ENCODE assay signal across 20 cellular contexts in the genomic region with DNA sequence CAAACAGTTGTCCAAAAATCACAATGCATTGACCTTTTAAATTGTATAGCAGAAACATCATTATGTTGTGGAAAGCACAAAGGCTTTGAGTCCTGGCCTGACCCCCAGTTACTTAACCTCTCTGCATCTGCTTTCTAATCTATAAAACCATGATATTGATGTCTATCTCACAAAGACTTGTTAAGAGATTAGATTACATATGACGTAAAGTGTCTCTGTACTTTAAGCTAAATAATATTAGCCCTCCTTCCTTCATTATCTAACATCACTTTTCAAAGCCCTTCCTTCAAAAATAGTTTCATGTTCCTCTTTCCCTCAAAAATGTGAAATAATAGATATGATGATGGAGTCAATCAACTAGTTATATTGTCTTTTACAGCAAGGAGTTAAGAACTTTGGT. TPM values are rescaled to one million over a fixed set of nuclear protein-coding genes. Genes with fewer than 3 reads are reported as not detected.
A peak's percentile ranks its signal among the peaks of the same experiment; 100 is the strongest.
DNase-seq lines count a peak whose midpoint lies in the region; ATAC-seq and TF ChIP-seq lines count a peak whose summit lies in the region.
"Had no signal": no experiment of that assay in that cellular context is flagged by ENCODE, and none has a peak within 500 bp of the region (broad histone marks: within the 10 kb centered on the region; RNA-seq: fewer than 3 reads in every experiment).

No MANE protein-coding gene starts in this region.

- H3K27ac ChIP-seq in SK-N-SH (ENCODE audit: low read depth in 2 of 2, low read length in 1 of 2) (peak overlapping the region in 1 of 2 experiments; percentile 94; a peak in 2 of 4 replicates), brain microvascular endothelial cell (peak overlapping the region; percentile 97)

- TF ChIP-seq CTCF in SK-N-SH (IDR thresholded peaks at IDR 0.05) = no peak
- TF ChIP-seq CTCF in brain microvascular endothelial cell (IDR thresholded peaks at IDR 0.05; ENCODE audit: low read depth, low read length, missing control alignments) = no peak

- in situ Hi-C loops in brain microvascular endothelial cell (cut with HindIII; ENCODE audit: low pct_ligation_motif_present, low sequenced_read_pairs) = no loop called here

- peaks cover 7 to 9% of the 10 kb centered on the region in 2 experiments; a peak in 1 of 4 replicates for H3K4me1 ChIP-seq in SK-N-SH (ENCODE audit: control insufficient read depth in 1 of 2, insufficient read depth in 2 of 2, low read depth in 1 of 2, low read length in 1 of 2)

- CTCF ChIA-PET in SK-N-SH (lab: Yijun Ruan, JAX) = interaction anchor here (0.7 kb wide), 1 partner anchor 668 kb away, joined by 3 read pairs; no protein-coding TSS in a partner anchor

- 50% methylated on average over 1 of the region's 1 CpG for WGBS in SK-N-SH (ENCODE audit: low lambda C conversion rate)

- no peaks in the 10 kb centered on the region for H3K9me3 ChIP-seq in SK-N-SH

- H3K36me3 ChIP-seq in SK-N-SH (replicated peaks in 1 of 2; ENCODE audit: control insufficient read depth in 1 of 2, insufficient read depth in 2 of 2, low read length in 1 of 2) (peaks cover under 1 to 18% of the 10 kb centered on the region in 2 experiments), brain microvascular endothelial cell (replicated peaks) (no peaks in the 10 kb centered on the region)

- no peak overlapping the region for H2AFZ ChIP-seq in SK-N-SH (ENCODE audit: low read depth)
- H2AFZ ChIP-seq: GM23338 had no signal

- TF ChIP-seq EP300 in SK-N-SH (IDR thresholded peaks at IDR 0.05; ENCODE audit: borderline replicate concordance in 1 of 2, low read depth in 1 of 2, low read length in 1 of 2) = no peak

- no peak for TF ChIP-seq RAD21 in SK-N-SH (IDR thresholded peaks at IDR 0.05; ENCODE audit: low read length)

- DNase-seq in SK-N-SH (no peak), brain microvascular endothelial cell (peak; percentile 20), lung microvascular endothelial cell (ENCODE audit: low read depth in 2 of 2) (peak; percentile 6 to 24), DMS79 treated with DMSO at 0.1 percent for 48 hours (lab: John Stamatoyannopoulos, UW) (no peak), NOMO-1 (lab: John Stamatoyannopoulos, UW; ENCODE audit: unreplicated experiment in 2 of 2) (no peak), amygdala (lab: John Stamatoyannopoulos, UW) (no peak)
- DNase-seq: 8988T, COR-L47, DMS79, GDM1, NCI-H1092, NCI-H345, NCI-H526 treated with DMSO at 0.1 percent for 48 hours, Right ventricle myocardium superior had no signal

- H3K4me3 ChIP-seq in SK-N-SH (ENCODE audit: low read depth in 2 of 2, low read length in 1 of 2) = peak overlapping the region in 1 of 2 experiments; percentile 89; a peak in 3 of 4 replicates
- H3K4me3 ChIP-seq in brain microvascular endothelial cell (ENCODE audit: low read depth, low read length) = no peak overlapping the region
- H3K4me3 ChIP-seq: GM23338, K562 had no signal

- POLR2A ChIA-PET in SK-N-SH (lab: Yijun Ruan, JAX) = no interaction called here

- peaks cover 33% of the 10 kb centered on the region for H3F3A ChIP-seq in SK-N-SH (replicated peaks; ENCODE audit: insufficient read depth)

- no peaks in the 10 kb centered on the region for H3K27me3 ChIP-seq in SK-N-SH (ENCODE audit: insufficient read depth)
- H3K27me3 ChIP-seq in brain microvascular endothelial cell (replicated peaks) = no peaks in the 10 kb centered on the region

- ATAC-seq in SK-N-SH treated with all-trans-retinoic acid at 6 μM for 48 hours = no peak
- ATAC-seq in HG03521 (IDR thresholded peaks at IDR 0.05; ENCODE audit: unreplicated experiment) = no peak
- ATAC-seq: GM23338, K562, Panc1 had no signal

- peak overlapping the region; percentile 93 for H3K9ac ChIP-seq in SK-N-SH

- no peaks in the 10 kb centered on the region for H3K9me2 ChIP-seq in SK-N-SH

- H3K4me2 ChIP-seq in SK-N-SH = peak overlapping the region; percentile 97
- H3K4me2 ChIP-seq: GM23338 had no signal

- H4K20me1 ChIP-seq in SK-N-SH (ENCODE audit: insufficient read depth) = no peaks in the 10 kb centered on the region

- H3K79me2 ChIP-seq in SK-N-SH (ENCODE audit: insufficient read depth) = peaks cover 79% of the 10 kb centered on the region

TF ChIP-seq in SK-N-SH, 30 proteins besides CTCF, POLR2A, EP300 and RAD21 (continues in another document):
- no peak for TF ChIP-seq RXRA (IDR thresholded peaks at IDR 0.05; ENCODE audit: borderline replicate concordance, low read depth)
- TF ChIP-seq RCOR1 (IDR thresholded peaks at IDR 0.05; ENCODE audit: low read length) = no peak
- no peak for TF ChIP-seq POLR2AphosphoS5 (IDR thresholded peaks at IDR 0.05; ENCODE audit: low read depth, low read length)
- no peak for TF ChIP-seq JUND (IDR thresholded peaks at IDR 0.05)
- no peak for TF ChIP-seq TAF1 (IDR thresholded peaks at IDR 0.05; ENCODE audit: borderline replicate concordance, low read depth, low read length)
- TF ChIP-seq GATA2 (CRISPR knock-in tag; IDR thresholded peaks at IDR 0.05) = no peak
- TF ChIP-seq GABPA (IDR thresholded peaks at IDR 0.05; ENCODE audit: low read depth) = no peak
- no peak for TF ChIP-seq RFX5 (IDR thresholded peaks at IDR 0.05; ENCODE audit: low read length)
- TF ChIP-seq, protein P1, sequence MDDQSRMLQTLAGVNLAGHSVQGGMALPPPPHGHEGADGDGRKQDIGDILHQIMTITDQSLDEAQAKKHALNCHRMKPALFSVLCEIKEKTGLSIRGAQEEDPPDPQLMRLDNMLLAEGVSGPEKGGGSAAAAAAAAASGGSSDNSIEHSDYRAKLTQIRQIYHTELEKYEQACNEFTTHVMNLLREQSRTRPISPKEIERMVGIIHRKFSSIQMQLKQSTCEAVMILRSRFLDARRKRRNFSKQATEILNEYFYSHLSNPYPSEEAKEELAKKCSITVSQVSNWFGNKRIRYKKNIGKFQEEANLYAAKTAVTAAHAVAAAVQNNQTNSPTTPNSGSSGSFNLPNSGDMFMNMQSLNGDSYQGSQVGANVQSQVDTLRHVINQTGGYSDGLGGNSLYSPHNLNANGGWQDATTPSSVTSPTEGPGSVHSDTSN (IDR thresholded peaks at IDR 0.05) = no peak
- TF ChIP-seq, protein P2, sequence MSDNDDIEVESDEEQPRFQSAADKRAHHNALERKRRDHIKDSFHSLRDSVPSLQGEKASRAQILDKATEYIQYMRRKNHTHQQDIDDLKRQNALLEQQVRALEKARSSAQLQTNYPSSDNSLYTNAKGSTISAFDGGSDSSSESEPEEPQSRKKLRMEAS (IDR thresholded peaks at IDR 0.05; ENCODE audit: low read depth) = no peak
- TF ChIP-seq TEAD4 (IDR thresholded peaks at IDR 0.05; ENCODE audit: borderline replicate concordance, insufficient read depth) = no peak

TF ChIP-seq in SK-N-SH treated with all-trans-retinoic acid at 6 μM for 48 hours, 23 proteins besides CTCF, POLR2A, EP300 and RAD21:
- TF ChIP-seq ZNF8 (CRISPR knock-in tag; IDR thresholded peaks at IDR 0.05) (no peak), SNAI2 (CRISPR knock-in tag; IDR thresholded peaks at IDR 0.05) (no peak)
- TF ChIP-seq, protein P3, sequence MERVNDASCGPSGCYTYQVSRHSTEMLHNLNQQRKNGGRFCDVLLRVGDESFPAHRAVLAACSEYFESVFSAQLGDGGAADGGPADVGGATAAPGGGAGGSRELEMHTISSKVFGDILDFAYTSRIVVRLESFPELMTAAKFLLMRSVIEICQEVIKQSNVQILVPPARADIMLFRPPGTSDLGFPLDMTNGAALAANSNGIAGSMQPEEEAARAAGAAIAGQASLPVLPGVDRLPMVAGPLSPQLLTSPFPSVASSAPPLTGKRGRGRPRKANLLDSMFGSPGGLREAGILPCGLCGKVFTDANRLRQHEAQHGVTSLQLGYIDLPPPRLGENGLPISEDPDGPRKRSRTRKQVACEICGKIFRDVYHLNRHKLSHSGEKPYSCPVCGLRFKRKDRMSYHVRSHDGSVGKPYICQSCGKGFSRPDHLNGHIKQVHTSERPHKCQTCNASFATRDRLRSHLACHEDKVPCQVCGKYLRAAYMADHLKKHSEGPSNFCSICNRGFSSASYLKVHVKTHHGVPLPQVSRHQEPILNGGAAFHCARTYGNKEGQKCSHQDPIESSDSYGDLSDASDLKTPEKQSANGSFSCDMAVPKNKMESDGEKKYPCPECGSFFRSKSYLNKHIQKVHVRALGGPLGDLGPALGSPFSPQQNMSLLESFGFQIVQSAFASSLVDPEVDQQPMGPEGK (CRISPR knock-in tag; IDR thresholded peaks at IDR 0.05; ENCODE audit: borderline replicate concordance) = no peak
- TF ChIP-seq, protein P4, sequence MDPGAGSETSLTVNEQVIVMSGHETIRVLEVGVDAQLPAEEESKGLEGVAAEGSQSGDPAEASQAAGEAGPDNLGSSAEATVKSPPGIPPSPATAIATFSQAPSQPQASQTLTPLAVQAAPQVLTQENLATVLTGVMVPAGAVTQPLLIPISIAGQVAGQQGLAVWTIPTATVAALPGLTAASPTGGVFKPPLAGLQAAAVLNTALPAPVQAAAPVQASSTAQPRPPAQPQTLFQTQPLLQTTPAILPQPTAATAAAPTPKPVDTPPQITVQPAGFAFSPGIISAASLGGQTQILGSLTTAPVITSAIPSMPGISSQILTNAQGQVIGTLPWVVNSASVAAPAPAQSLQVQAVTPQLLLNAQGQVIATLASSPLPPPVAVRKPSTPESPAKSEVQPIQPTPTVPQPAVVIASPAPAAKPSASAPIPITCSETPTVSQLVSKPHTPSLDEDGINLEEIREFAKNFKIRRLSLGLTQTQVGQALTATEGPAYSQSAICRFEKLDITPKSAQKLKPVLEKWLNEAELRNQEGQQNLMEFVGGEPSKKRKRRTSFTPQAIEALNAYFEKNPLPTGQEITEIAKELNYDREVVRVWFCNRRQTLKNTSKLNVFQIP (CRISPR knock-in tag; IDR thresholded peaks at IDR 0.05; ENCODE audit: borderline replicate concordance, low read depth) = no peak

RNA-seq across cellular contexts. Expression of a gene that starts 3.4 kb away (rescaled TPM):
- 15.0 and 25.8 TPM in 2 replicates for polyA plus RNA-seq in SK-N-SH (2012; rRNA removed)
- 6.8 and 9.1 TPM in 2 replicates for polyA plus RNA-seq in SK-N-SH (2012; cell fraction: cytosol; rRNA removed)
- polyA plus RNA-seq in SK-N-SH (2012; cell fraction: nucleus; rRNA removed) = 68.1 and 119 TPM in 2 replicates
- 30.9 and 52.2 TPM in 2 replicates for total RNA-seq in lung microvascular endothelial cell
- polyA plus RNA-seq: CD14-positive monocyte had no signal

Comparison
In these comparisons a context has a peak if more than half of its experiments do, and no peak if none do; other contexts are left out.
1. DNase-seq: peak in brain microvascular endothelial cell (single experiment) and lung microvascular endothelial cell (2 of 2); none in SK-N-SH (single experiment), DMS79 treated with DMSO at 0.1 percent for 48 hours (single experiment), NOMO-1 (0 of 2) and amygdala (0 of 56).